Comparison of ENCODE assay signal across 8 cellular contexts in the genomic region with DNA sequence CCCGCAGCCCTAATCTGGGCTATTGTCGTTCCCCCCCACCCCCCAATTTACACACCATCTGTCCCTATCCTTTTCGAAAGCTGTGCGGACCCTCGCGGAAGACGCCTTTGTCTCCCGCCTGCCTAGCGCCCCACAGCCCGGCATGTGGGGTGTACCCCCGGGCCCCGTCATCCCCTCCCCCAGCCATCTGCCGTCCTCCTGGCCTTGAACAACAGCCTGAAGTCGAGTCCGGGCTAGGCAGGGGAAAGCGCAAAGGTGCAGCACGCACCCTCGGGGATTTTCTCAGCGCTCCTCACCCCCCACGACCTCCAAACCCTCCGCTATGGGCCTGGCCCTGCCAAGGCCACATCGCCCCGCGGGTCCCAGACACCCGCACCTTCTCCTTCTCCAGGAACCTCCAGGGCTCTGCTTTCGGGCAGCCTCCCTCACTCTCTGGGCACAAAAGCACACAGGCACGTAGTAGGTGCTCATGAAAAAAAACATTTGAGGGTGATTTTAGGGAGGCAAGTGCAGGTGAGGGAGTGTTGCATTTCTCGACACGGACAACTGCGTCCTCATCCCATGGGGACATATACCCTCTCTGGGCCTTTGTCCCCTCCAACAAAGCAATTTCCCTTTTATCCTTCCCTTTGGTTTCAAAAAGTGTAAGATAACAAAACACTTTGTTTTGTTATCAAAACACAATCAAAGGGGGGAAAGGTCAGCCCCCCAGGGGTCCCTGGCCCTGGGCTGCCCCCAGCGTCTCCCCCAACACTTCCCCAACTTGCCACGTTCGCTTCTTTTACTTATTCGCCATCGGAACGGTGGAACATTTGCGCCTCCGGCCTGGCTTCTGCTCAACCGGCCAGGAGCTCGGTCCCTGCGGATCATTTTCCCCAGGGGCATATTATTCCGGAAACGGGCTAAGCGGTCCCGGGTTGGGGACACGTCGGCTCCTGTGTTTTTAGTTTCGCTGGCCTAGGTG. TPM values are rescaled to one million over a fixed set of nuclear protein-coding genes. Genes with fewer than 3 reads are reported as not detected.
DNase-seq lines count a peak whose midpoint lies in the region; ATAC-seq and TF ChIP-seq lines count a peak whose summit lies in the region.

No MANE protein-coding gene starts in this region.

- H3K36me3 ChIP-seq in HUES6 (ENCODE audit: control insufficient read depth, insufficient read depth, low read length): peaks cover 3% of the 10 kb centered on the region
- H3K36me3 ChIP-seq in vagina: no peaks in the 10 kb centered on the region

- H3K27me3 ChIP-seq in HUES6 (ENCODE audit: control insufficient read depth, insufficient read depth, low read length) (peaks cover 55% of the 10 kb centered on the region), vagina (peaks cover 18% of the 10 kb centered on the region)

- DNase-seq in DMS79 (lab: John Stamatoyannopoulos, UW) (peak; percentile 46), natural killer cell (peak; percentile 32), vagina (ENCODE audit: extremely low spot score in 2 of 2) (no peak), superior temporal gyrus (ENCODE audit: extremely low spot score) (no peak)
- peak; percentile 45 for DNase-seq in activated naive CD4-positive, alpha-beta T cell treated with anti-CD3 and anti-CD28 coated beads, Interleukin-2, amount 10 ng/mL, durations not matched to agents 7 days and 5 days

- H3K27ac ChIP-seq in HUES6 (ENCODE audit: low read depth, low read length): no peak overlapping the region
- H3K27ac ChIP-seq in vagina: no peak overlapping the region

- H3K4me3 ChIP-seq in HUES6 (ENCODE audit: low read depth, low read length): peak overlapping the region; percentile 69
- peak overlapping the region in 1 of 2 donors; percentile 67 for H3K4me3 ChIP-seq in vagina

- intact Hi-C loops in natural killer cell (cut with micrococcal nuclease): no loop called here
- intact Hi-C loops in vagina (cut with DNase I): no loop called here

- TF ChIP-seq CTCF in natural killer cell (IDR thresholded peaks at IDR 0.05) (no peak), vagina (IDR thresholded peaks at IDR 0.05) (no peak)

- ATAC-seq in natural killer cell (no peak), HG03457 (IDR thresholded peaks at IDR 0.05; ENCODE audit: unreplicated experiment) (no peak), GM21447 (IDR thresholded peaks at IDR 0.05; ENCODE audit: unreplicated experiment) (no peak)

- peak overlapping the region; percentile 62 for H3K4me3 Mint-ChIP-seq in activated naive CD4-positive, alpha-beta T cell treated with anti-CD3 and anti-CD28 coated beads, Interleukin-2, amount 10 ng/mL, durations not matched to agents 7 days and 5 days
- peak overlapping the region; percentile 86 for H3K4me3 Mint-ChIP-seq in natural killer cell

- H3K9me3 Mint-ChIP-seq in activated naive CD4-positive, alpha-beta T cell treated with anti-CD3 and anti-CD28 coated beads, Interleukin-2, amount 10 ng/mL, durations not matched to agents 7 days and 5 days: no peaks in the 10 kb centered on the region
- no peaks in the 10 kb centered on the region for H3K9me3 Mint-ChIP-seq in natural killer cell

- H3K4me1 ChIP-seq in HUES6 (ENCODE audit: control insufficient read depth, insufficient read depth, low read length) (peaks cover 41% of the 10 kb centered on the region), vagina (peaks cover 53% of the 10 kb centered on the region)

- peak overlapping the region; percentile 53 for H3K27ac Mint-ChIP-seq in activated naive CD4-positive, alpha-beta T cell treated with anti-CD3 and anti-CD28 coated beads, Interleukin-2, amount 10 ng/mL, durations not matched to agents 7 days and 5 days
- H3K27ac Mint-ChIP-seq in natural killer cell: peak overlapping the region; percentile 83 to 99

- peaks cover 54% of the 10 kb centered on the region for H3K4me1 Mint-ChIP-seq in activated naive CD4-positive, alpha-beta T cell treated with anti-CD3 and anti-CD28 coated beads, Interleukin-2, amount 10 ng/mL, durations not matched to agents 7 days and 5 days
- peaks cover 29 to 50% of the 10 kb centered on the region in 2 donors for H3K4me1 Mint-ChIP-seq in natural killer cell

- CTCF ChIA-PET in activated naive CD4-positive, alpha-beta T cell treated with anti-CD3 and anti-CD28 coated beads, Interleukin-2, amount 10 ng/mL, durations not matched to agents 7 days and 5 days (lab: Charles Lee): interaction anchor here (8.5 kb wide), 1 partner anchor 47 kb away, joined by 73 read pairs; no protein-coding TSS in a partner anchor

- peaks cover 2% of the 10 kb centered on the region for H3K36me3 Mint-ChIP-seq in activated naive CD4-positive, alpha-beta T cell treated with anti-CD3 and anti-CD28 coated beads, Interleukin-2, amount 10 ng/mL, durations not matched to agents 7 days and 5 days
- no peaks in the 10 kb centered on the region for H3K36me3 Mint-ChIP-seq in natural killer cell

- no peak for TF ChIP-seq POLR2A in vagina (IDR thresholded peaks at IDR 0.05)

- H3K9ac ChIP-seq in HUES6 (ENCODE audit: low read length): peak overlapping the region; percentile 60

- no peaks in the 10 kb centered on the region for H3K9me3 ChIP-seq in HUES6 (ENCODE audit: control insufficient read depth, insufficient read depth, low read depth, low read length)
- no peaks in the 10 kb centered on the region for H3K9me3 ChIP-seq in vagina

- peaks cover 63% of the 10 kb centered on the region for H3K27me3 Mint-ChIP-seq in activated naive CD4-positive, alpha-beta T cell treated with anti-CD3 and anti-CD28 coated beads, Interleukin-2, amount 10 ng/mL, durations not matched to agents 7 days and 5 days
- H3K27me3 Mint-ChIP-seq in natural killer cell (ENCODE audit: low read depth in 2 of 2): peaks cover 23 to 43% of the 10 kb centered on the region in 2 donors

RNA-seq across cellular contexts. Expression of gene CCDC124, which starts 16.4 kb away (rescaled TPM):
- total RNA-seq in natural killer cell (10 to 100 TPM; 32.6 to 37.6 (median 37.4) TPM), vagina (59.7 TPM)

RNA-seq across cellular contexts. Expression of gene KCNN1, which starts 17.7 kb away (rescaled TPM):
- total RNA-seq in natural killer cell (not detected), vagina (1.5 TPM)

RNA-seq across cellular contexts. Expression of gene ARRDC2, which starts 58.7 kb away (rescaled TPM):
- 100 to 1,000 TPM; 110 to 131 (median 121) TPM for total RNA-seq in natural killer cell
- 54.5 TPM for total RNA-seq in vagina

Comparison
In these comparisons a context has a peak if more than half of its experiments do, and no peak if none do; other contexts are left out.
1. DNase-seq: peak in DMS79 (single experiment), activated naive CD4-positive, alpha-beta T cell treated with anti-CD3 and anti-CD28 coated beads, Interleukin-2, amount 10 ng/mL, durations not matched to agents 7 days and 5 days (single experiment) and natural killer cell (single experiment); none in vagina (0 of 2) and superior temporal gyrus (single experiment).